ENCODE assay signal across 21 cellular contexts in the genomic region with DNA sequence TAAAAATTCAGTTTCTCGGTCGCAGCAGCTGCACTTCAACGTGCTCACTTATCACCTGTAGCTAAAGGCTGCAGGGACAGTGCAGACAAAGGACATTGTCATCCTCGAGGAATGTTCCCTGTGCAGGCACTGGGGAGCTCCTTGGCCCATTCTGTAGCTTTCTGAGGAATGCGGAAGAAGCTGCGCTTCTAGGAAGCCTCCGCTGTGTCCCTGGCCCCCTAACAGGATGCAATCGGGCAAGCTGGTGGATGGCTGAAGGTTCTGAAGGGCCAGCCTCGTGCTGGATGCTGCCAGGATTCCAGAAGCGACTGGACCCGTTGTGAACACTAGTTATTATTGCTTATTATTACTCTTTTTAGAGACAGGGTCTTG. TPM values are rescaled to one million over a fixed set of nuclear protein-coding genes. Genes with fewer than 3 reads are reported as not detected.
A peak's percentile ranks its signal among the peaks of the same experiment; 100 is the strongest.
DNase-seq lines count a peak whose midpoint lies in the region; ATAC-seq lines count a peak whose summit lies in the region.
"Had no signal": no experiment of that assay in that cellular context is flagged by ENCODE, and none has a peak within 500 bp of the region (broad histone marks: within the 10 kb centered on the region; RNA-seq: fewer than 3 reads in every experiment).

No MANE protein-coding gene starts in this region.

- H4K8ac ChIP-seq in mesendoderm (ENCODE audit: low read depth, low read length) = no peak overlapping the region

- WGBS in mesendoderm (ENCODE audit: extremely low coverage, insufficient coverage, low lambda C conversion rate) = no CpG with 5 or more reads among the region's 11 CpGs

- DNase-seq in activated naive CD8-positive, alpha-beta T cell treated with anti-CD3 and anti-CD28 coated beads, Interleukin-2, amount 50 U/mL, for 24 hours = no peak
- DNase-seq in central memory CD8-positive, alpha-beta T cell (ENCODE audit: low spot score in 2 of 2) = no peak
- DNase-seq in mesendoderm = peak; percentile 89
- DNase-seq in stimulated activated CD4-positive, alpha-beta T cell treated with anti-CD3 and anti-CD28 coated beads, Interleukin-12 subunit alpha, Interleukin-12 subunit beta, amount 100 ng/mL, for 4 hours = no peak
- DNase-seq in NCI-H446 treated with DMSO at 0.1 percent for 48 hours (lab: John Stamatoyannopoulos, UW) = no peak
- no peak for DNase-seq in HCEC 1CT
- DNase-seq: activated CD4-positive, alpha-beta T cell treated with anti-CD3 and anti-CD28 coated beads for 48 hours; activated effector memory CD4-positive, alpha-beta T cell treated with Interleukin-2 at 50 U/mL for 16 hours; DMS 273 treated with DMSO at 0.1 percent for 48 hours; esophagus squamous epithelium; GF-D8; left lung; NCI-H187 treated with DMSO at 0.1 percent for 48 hours; stimulated activated naive CD8-positive, alpha-beta T cell treated with anti-CD3 and anti-CD28 coated beads, Interleukin-15, Interleukin-2, amounts not matched to agents 100 U/mL and 50 U/mL, for 24 hours; SW 1271; upper lobe of right lung had no signal

- peaks cover 11% of the 10 kb centered on the region for H3K4me1 Mint-ChIP-seq in activated naive CD8-positive, alpha-beta T cell (ENCODE audit: low read depth)
- H3K4me1 Mint-ChIP-seq in activated naive CD8-positive, alpha-beta T cell treated with anti-CD3 and anti-CD28 coated beads, Interleukin-2, amount 50 U/mL, for 24 hours = peaks cover 11% of the 10 kb centered on the region
- H3K4me1 Mint-ChIP-seq in central memory CD8-positive, alpha-beta T cell = peaks cover 12% of the 10 kb centered on the region

- no peak overlapping the region for H2AK5ac ChIP-seq in mesendoderm (ENCODE audit: low read length)

- no peaks in the 10 kb centered on the region for H3K9me3 Mint-ChIP-seq in activated naive CD8-positive, alpha-beta T cell (ENCODE audit: low read depth)
- H3K9me3 Mint-ChIP-seq in activated naive CD8-positive, alpha-beta T cell treated with anti-CD3 and anti-CD28 coated beads, Interleukin-2, amount 50 U/mL, for 24 hours = no peaks in the 10 kb centered on the region
- H3K9me3 Mint-ChIP-seq in central memory CD8-positive, alpha-beta T cell = no peaks in the 10 kb centered on the region
- H3K9me3 Mint-ChIP-seq: IgD-negative memory B cell had no signal

- H3K9ac ChIP-seq in mesendoderm (ENCODE audit: low read length) = no peak overlapping the region
- H3K9ac ChIP-seq: BLaER1, parathyroid adenoma had no signal

- no peak overlapping the region for H3K4ac ChIP-seq in mesendoderm (ENCODE audit: low read depth, low read length)

- no peak overlapping the region for H3K56ac ChIP-seq in mesendoderm (ENCODE audit: low read length)

- no peak overlapping the region for H3K18ac ChIP-seq in mesendoderm (ENCODE audit: low read length)

- no peak overlapping the region for H2BK5ac ChIP-seq in mesendoderm (ENCODE audit: low read length)

- H2BK15ac ChIP-seq in mesendoderm (replicated peaks; ENCODE audit: low read depth) = no peak overlapping the region

- H3K79me1 ChIP-seq in mesendoderm (ENCODE audit: low read length) = no peaks in the 10 kb centered on the region

- no peak overlapping the region for H2BK120ac ChIP-seq in mesendoderm (ENCODE audit: low read depth, low read length)

- no peaks in the 10 kb centered on the region for H3K36me3 ChIP-seq in mesendoderm (ENCODE audit: control insufficient read depth, insufficient read depth, low read length)

- no peak overlapping the region for H3K4me2 ChIP-seq in mesendoderm (ENCODE audit: low read length)
- H3K4me2 ChIP-seq: BLaER1 had no signal

- H3K27me3 ChIP-seq in mesendoderm (ENCODE audit: insufficient read depth, low read length, poor library complexity) = no peaks in the 10 kb centered on the region
- H3K27me3 ChIP-seq: upper lobe of right lung had no signal

- ATAC-seq in activated naive CD8-positive, alpha-beta T cell treated with anti-CD3 and anti-CD28 coated beads, Interleukin-2, amount 50 U/mL, for 24 hours = no peak
- no peak for ATAC-seq in central memory CD8-positive, alpha-beta T cell (replicated peaks; ENCODE audit: extremely low read depth, poor library complexity, severe bottlenecking)
- ATAC-seq in GM18868 (IDR thresholded peaks at IDR 0.05; ENCODE audit: unreplicated experiment) = no peak
- ATAC-seq: left lung; stimulated activated naive CD8-positive, alpha-beta T cell treated with anti-CD3 and anti-CD28 coated beads, Interleukin-15, Interleukin-2, amounts not matched to agents 100 U/mL and 50 U/mL, for 24 hours; upper lobe of right lung had no signal

- H3K79me2 ChIP-seq in mesendoderm (ENCODE audit: control insufficient read depth, insufficient read depth, low read length) = no peaks in the 10 kb centered on the region
- H3K79me2 ChIP-seq: parathyroid adenoma had no signal

- no peak overlapping the region for H4K5ac ChIP-seq in mesendoderm (ENCODE audit: low read length)

- H3K27me3 Mint-ChIP-seq in activated naive CD8-positive, alpha-beta T cell = no peaks in the 10 kb centered on the region
- H3K27me3 Mint-ChIP-seq in activated naive CD8-positive, alpha-beta T cell treated with anti-CD3 and anti-CD28 coated beads, Interleukin-2, amount 50 U/mL, for 24 hours = no peaks in the 10 kb centered on the region
- H3K27me3 Mint-ChIP-seq in central memory CD8-positive, alpha-beta T cell = no peaks in the 10 kb centered on the region

- H3K36me3 Mint-ChIP-seq in activated naive CD8-positive, alpha-beta T cell = no peaks in the 10 kb centered on the region
- H3K36me3 Mint-ChIP-seq in activated naive CD8-positive, alpha-beta T cell treated with anti-CD3 and anti-CD28 coated beads, Interleukin-2, amount 50 U/mL, for 24 hours (ENCODE audit: low read depth) = peaks cover 2% of the 10 kb centered on the region
- peaks cover 2% of the 10 kb centered on the region for H3K36me3 Mint-ChIP-seq in central memory CD8-positive, alpha-beta T cell (ENCODE audit: insufficient read depth)

- H3K4me1 ChIP-seq in mesendoderm (ENCODE audit: control insufficient read depth, low read depth, low read length) = no peaks in the 10 kb centered on the region
- H3K4me1 ChIP-seq: parathyroid adenoma, upper lobe of right lung had no signal

- H3K4me3 Mint-ChIP-seq in activated naive CD8-positive, alpha-beta T cell = peak overlapping the region; percentile 42
- H3K4me3 Mint-ChIP-seq in activated naive CD8-positive, alpha-beta T cell treated with anti-CD3 and anti-CD28 coated beads, Interleukin-2, amount 50 U/mL, for 24 hours = no peak overlapping the region
- H3K4me3 Mint-ChIP-seq in central memory CD8-positive, alpha-beta T cell = peak overlapping the region; percentile 36

- no peak overlapping the region for H3K23ac ChIP-seq in mesendoderm (ENCODE audit: low read length)

- H3K27ac ChIP-seq in mesendoderm (ENCODE audit: low read depth, low read length) = no peak overlapping the region
- H3K27ac ChIP-seq: BLaER1, left lung, parathyroid adenoma, upper lobe of right lung had no signal

- no peak overlapping the region for H3K27ac Mint-ChIP-seq in activated naive CD8-positive, alpha-beta T cell
- H3K27ac Mint-ChIP-seq in activated naive CD8-positive, alpha-beta T cell treated with anti-CD3 and anti-CD28 coated beads, Interleukin-2, amount 50 U/mL, for 24 hours = no peak overlapping the region
- no peak overlapping the region for H3K27ac Mint-ChIP-seq in central memory CD8-positive, alpha-beta T cell (ENCODE audit: low read depth)

- no peak overlapping the region for H3K4me3 ChIP-seq in mesendoderm (ENCODE audit: low read length)
- H3K4me3 ChIP-seq: BLaER1, esophagus squamous epithelium, left lung, upper lobe of right lung had no signal

RNA-seq across cellular contexts. Expression of a gene that starts 8.1 kb away (rescaled TPM):
- polyA plus RNA-seq in mesendoderm (2013, experiment 1 of 2) = 4.2 TPM
- polyA plus RNA-seq in mesendoderm (2013, experiment 2 of 2) = 4.3 TPM
- polyA plus RNA-seq: IgD-negative memory B cell had no signal

RNA-seq across cellular contexts. Expression of a gene that starts 10.8 kb away (rescaled TPM):
- polyA plus RNA-seq in mesendoderm (2013, experiment 1 of 2) = 25.9 TPM
- 26.0 TPM for polyA plus RNA-seq in mesendoderm (2013, experiment 2 of 2)

RNA-seq across cellular contexts. Expression of a gene that starts 17.2 kb away (rescaled TPM):
- 87.4 TPM for polyA plus RNA-seq in mesendoderm (2013, experiment 1 of 2)
- polyA plus RNA-seq in mesendoderm (2013, experiment 2 of 2) = 85.3 TPM

RNA-seq across cellular contexts. Expression of a gene that starts 20.9 kb away (rescaled TPM):
- 73.8 TPM for polyA plus RNA-seq in mesendoderm (2013, experiment 1 of 2)
- polyA plus RNA-seq in mesendoderm (2013, experiment 2 of 2) = 75.8 TPM

RNA-seq across cellular contexts. Expression of a gene that starts 23.4 kb away (rescaled TPM):
- polyA plus RNA-seq in mesendoderm (2013, experiment 1 of 2) = 4.9 TPM
- polyA plus RNA-seq in mesendoderm (2013, experiment 2 of 2) = 5.1 TPM
